Comparison of ENCODE assay signal across 17 cellular contexts in the genomic region with DNA sequence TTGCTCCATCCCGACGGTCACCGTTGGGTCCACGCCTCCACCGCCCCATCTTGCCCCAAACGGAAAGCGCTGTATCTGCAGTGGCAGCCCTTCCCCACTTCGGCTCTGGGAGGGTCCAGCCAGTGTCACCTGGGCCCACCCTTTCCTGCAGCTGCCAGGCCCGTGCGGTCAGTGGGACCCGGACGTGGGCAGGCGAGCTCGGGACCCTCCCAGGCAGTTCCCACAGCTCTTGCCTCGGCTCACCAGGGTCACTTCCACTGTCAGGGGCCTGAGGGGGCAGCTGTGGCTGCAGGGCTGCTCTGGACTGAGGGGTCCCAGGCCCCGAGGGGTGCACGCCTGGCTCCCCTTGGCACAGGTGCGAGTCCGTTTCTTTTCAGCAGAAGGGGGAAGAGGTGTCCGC.
DNase-seq lines count a peak whose midpoint lies in the region; ATAC-seq and TF ChIP-seq lines count a peak whose summit lies in the region.
"Had no signal": no experiment of that assay in that cellular context is flagged by ENCODE, and none has a peak within 500 bp of the region (broad histone marks: within the 10 kb centered on the region; RNA-seq: fewer than 3 reads in every experiment).

No MANE protein-coding gene starts in this region.

- peaks cover 9% of the 10 kb centered on the region for H3K4me1 Mint-ChIP-seq in activated T-cell treated with anti-CD3 and anti-CD28 coated beads, Interleukin-2, amount 50 U/mL, for 24 hours (ENCODE audit: low read depth)
- H3K4me1 Mint-ChIP-seq in activated T-cell treated with anti-CD3 and anti-CD28 coated beads, Interleukin-2, amount 50 U/mL, for 72 hours (ENCODE audit: low read depth): no peaks in the 10 kb centered on the region
- peaks cover 5 to 17% (median 6%) of the 10 kb centered on the region in 3 donors for H3K4me1 Mint-ChIP-seq in T-cell
- H3K4me1 Mint-ChIP-seq in immature natural killer cell: peaks cover 6 to 10% of the 10 kb centered on the region in 2 donors
- H3K4me1 Mint-ChIP-seq in progenitor cell of endocrine pancreas (ENCODE audit: low read depth): no peaks in the 10 kb centered on the region

- DNase-seq in activated T-cell treated with anti-CD3 and anti-CD28 coated beads, Interleukin-2, amount 50 U/mL, for 24 hours: no peak
- DNase-seq in activated T-cell treated with anti-CD3 and anti-CD28 coated beads, Interleukin-2, amount 50 U/mL, for 72 hours: no peak
- DNase-seq in T-cell (no peak), immature natural killer cell (no peak), progenitor cell of endocrine pancreas (ENCODE audit: low spot score, unreplicated experiment) (no peak), cerebellar nuclear complex (lab: John Stamatoyannopoulos, UW) (no peak), DMS79 treated with DMSO at 0.1 percent for 48 hours (lab: John Stamatoyannopoulos, UW) (no peak), lower leg skin (ENCODE audit: low spot score in 2 of 2) (no peak)
- DNase-seq: 8988T, HFFc6, NCI-H1436 treated with DMSO at 0.1 percent for 48 hours, NCI-H2081 treated with DMSO at 0.1 percent for 48 hours, NCI-H526, OCI-M1, RPMI8226 had no signal

- no peak overlapping the region for H3K4me3 ChIP-seq in lower leg skin (ENCODE audit: low read depth, poor library complexity, severe bottlenecking)
- H3K4me3 ChIP-seq: GM23338 had no signal

- 88 to 96% methylated on average over 18 to 20 of the region's 20 CpGs for WGBS in lower leg skin, 2 donors

- no peaks in the 10 kb centered on the region for H3K9me3 Mint-ChIP-seq in activated T-cell treated with anti-CD3 and anti-CD28 coated beads, Interleukin-2, amount 50 U/mL, for 24 hours
- no peaks in the 10 kb centered on the region for H3K9me3 Mint-ChIP-seq in activated T-cell treated with anti-CD3 and anti-CD28 coated beads, Interleukin-2, amount 50 U/mL, for 72 hours
- H3K9me3 Mint-ChIP-seq in T-cell (no peaks in the 10 kb centered on the region), immature natural killer cell (no peaks in the 10 kb centered on the region), progenitor cell of endocrine pancreas (ENCODE audit: low read depth) (no peaks in the 10 kb centered on the region)
- H3K9me3 Mint-ChIP-seq: GM23338, HFFc6 had no signal

- ATAC-seq in activated T-cell treated with anti-CD3 and anti-CD28 coated beads, Interleukin-2, amount 50 U/mL, for 72 hours (replicated peaks in 1 of 2): no peak
- no peak for ATAC-seq in T-cell (replicated peaks in 1 of 4)
- ATAC-seq: GM23338 had no signal

- POLR2A ChIA-PET in T-cell (lab: Charles Lee): no interaction called here

- TF ChIP-seq POLR2A in lower leg skin (IDR thresholded peaks at IDR 0.05): no peak

- no peaks in the 10 kb centered on the region for H3K27me3 Mint-ChIP-seq in activated T-cell treated with anti-CD3 and anti-CD28 coated beads, Interleukin-2, amount 50 U/mL, for 24 hours
- no peaks in the 10 kb centered on the region for H3K27me3 Mint-ChIP-seq in activated T-cell treated with anti-CD3 and anti-CD28 coated beads, Interleukin-2, amount 50 U/mL, for 72 hours (ENCODE audit: low read depth)
- no peaks in the 10 kb centered on the region for H3K27me3 Mint-ChIP-seq in T-cell
- H3K27me3 Mint-ChIP-seq in immature natural killer cell (ENCODE audit: low read depth in 3 of 3): peaks cover 0 to 20% (median 16%) of the 10 kb centered on the region in 3 donors
- no peaks in the 10 kb centered on the region for H3K27me3 Mint-ChIP-seq in progenitor cell of endocrine pancreas

- H3K27ac Mint-ChIP-seq in activated T-cell treated with anti-CD3 and anti-CD28 coated beads, Interleukin-2, amount 50 U/mL, for 24 hours: peak overlapping the region; percentile 77
- no peak overlapping the region for H3K27ac Mint-ChIP-seq in activated T-cell treated with anti-CD3 and anti-CD28 coated beads, Interleukin-2, amount 50 U/mL, for 72 hours
- H3K27ac Mint-ChIP-seq in T-cell (peak overlapping the region; percentile 11 to 44), immature natural killer cell (peak overlapping the region in 4 of 6 donors; percentile 6 to 79 (median 43)), progenitor cell of endocrine pancreas (peak overlapping the region; percentile 59)
- H3K27ac Mint-ChIP-seq: GM23338, HFFc6 had no signal

- H3K36me3 Mint-ChIP-seq in activated T-cell treated with anti-CD3 and anti-CD28 coated beads, Interleukin-2, amount 50 U/mL, for 24 hours (ENCODE audit: low read depth): peaks cover 58% of the 10 kb centered on the region
- H3K36me3 Mint-ChIP-seq in activated T-cell treated with anti-CD3 and anti-CD28 coated beads, Interleukin-2, amount 50 U/mL, for 72 hours (ENCODE audit: insufficient read depth in 2 of 2): peaks cover 1 to 11% of the 10 kb centered on the region in 2 donors
- H3K36me3 Mint-ChIP-seq in T-cell (peaks cover 34% of the 10 kb centered on the region), immature natural killer cell (peaks cover 15 to 17% (median 16%) of the 10 kb centered on the region in 3 donors), progenitor cell of endocrine pancreas (ENCODE audit: insufficient read depth) (peaks cover 13% of the 10 kb centered on the region)

- intact Hi-C loops in lower leg skin (cut with DNase I; ENCODE audit: low total_unique reads): loop anchor here (10.0 kb wide), 1 partner anchor 74 kb away; no protein-coding TSS in a partner anchor

- no peak overlapping the region for H3K4me3 Mint-ChIP-seq in activated T-cell treated with anti-CD3 and anti-CD28 coated beads, Interleukin-2, amount 50 U/mL, for 24 hours
- H3K4me3 Mint-ChIP-seq in activated T-cell treated with anti-CD3 and anti-CD28 coated beads, Interleukin-2, amount 50 U/mL, for 72 hours: no peak overlapping the region
- H3K4me3 Mint-ChIP-seq in T-cell: no peak overlapping the region
- H3K4me3 Mint-ChIP-seq in immature natural killer cell: no peak overlapping the region
- H3K4me3 Mint-ChIP-seq in progenitor cell of endocrine pancreas (ENCODE audit: low read depth): no peak overlapping the region
- H3K4me3 Mint-ChIP-seq: CD14-positive monocyte, GM23338 had no signal

- no peak for TF ChIP-seq CTCF in progenitor cell of endocrine pancreas (IDR thresholded peaks at IDR 0.05; ENCODE audit: unreplicated experiment)
- no peak for TF ChIP-seq CTCF in lower leg skin (IDR thresholded peaks at IDR 0.05)

- CTCF ChIA-PET in T-cell (lab: Charles Lee): interaction anchor here in 1 of 2 donors (0.6 kb wide), 1 partner anchor 83 kb away, joined by 4 read pairs; a partner anchor contains a TSS
